ENCODE assay signal across 12 cellular contexts in genomic region chr1:186819140-186819539, GRCh38. TPM values are rescaled to one million over a fixed set of nuclear protein-coding genes. Genes with fewer than 3 reads are reported as not detected.
DNase-seq lines count a peak whose midpoint lies in the region; ATAC-seq and TF ChIP-seq lines count a peak whose summit lies in the region.
"Had no signal": no experiment of that assay in that cellular context is flagged by ENCODE, and none has a peak within 500 bp of the region (broad histone marks: within the 10 kb centered on the region; RNA-seq: fewer than 3 reads in every experiment).

No MANE protein-coding gene starts in this region.

- H3K36me3 ChIP-seq in suprapubic skin (no peaks in the 10 kb centered on the region), thyroid gland (no peaks in the 10 kb centered on the region)

- ATAC-seq in GM19467 (IDR thresholded peaks at IDR 0.05; ENCODE audit: unreplicated experiment), result peak; percentile 51
- peak; percentile 51 for ATAC-seq in HG03108 (IDR thresholded peaks at IDR 0.05; ENCODE audit: unreplicated experiment)

- TF ChIP-seq POLR2A in suprapubic skin (IDR thresholded peaks at IDR 0.05) (no peak), thyroid gland (IDR thresholded peaks at IDR 0.05) (no peak)

- H3K4me1 ChIP-seq in suprapubic skin (no peaks in the 10 kb centered on the region), thyroid gland (no peaks in the 10 kb centered on the region)

- no peak for TF ChIP-seq EP300 in suprapubic skin (IDR thresholded peaks at IDR 0.05)

- H3K9me3 ChIP-seq in AG04450 (ENCODE audit: control insufficient read depth, insufficient read depth, low read length), result no peaks in the 10 kb centered on the region
- H3K9me3 ChIP-seq in suprapubic skin, result no peaks in the 10 kb centered on the region
- H3K9me3 ChIP-seq in thyroid gland, result no peaks in the 10 kb centered on the region

- no peaks in the 10 kb centered on the region for H3K27me3 ChIP-seq in AG04450 (ENCODE audit: control insufficient read depth, insufficient read depth, low read length)
- no peaks in the 10 kb centered on the region for H3K27me3 ChIP-seq in suprapubic skin
- H3K27me3 ChIP-seq in thyroid gland, result no peaks in the 10 kb centered on the region

- WGBS in suprapubic skin, result 74% methylated on average over 3 of the region's 3 CpGs
- WGBS in thyroid gland, 2 donors, result 78 to 84% methylated on average over 3 of the region's 3 CpGs

- intact Hi-C loops in thyroid gland (cut with DNase I), result no loop called here
- intact Hi-C loops in activated T-helper 1 cell treated with anti-CD3 and anti-CD28 coated beads, Interleukin-12 subunit alpha, Interleukin-12 subunit beta, Interleukin-2, Interleukin-4 antibody, amounts not matched to agents 30 ng/mL and 10 ng/mL and 1 ng/mL, durations not matched to agents 14 hours and 24 hours and 36 hours (cut with micrococcal nuclease), result no loop called here

- peaks cover 5% of the 10 kb centered on the region for H3K27me3 Mint-ChIP-seq in activated T-helper 1 cell treated with anti-CD3 and anti-CD28 coated beads, Interleukin-12 subunit alpha, Interleukin-12 subunit beta, Interleukin-2, Interleukin-4 antibody, amounts not matched to agents 30 ng/mL and 10 ng/mL and 1 ng/mL, durations not matched to agents 14 hours and 24 hours and 36 hours (ENCODE audit: insufficient read depth)
- H3K27me3 Mint-ChIP-seq: CD4-positive, CD25-positive, alpha-beta regulatory T cell had no signal

- CTCF ChIA-PET in AG04450 (lab: Charles Lee), result no interaction called here

- H3K9me3 Mint-ChIP-seq in activated T-helper 1 cell treated with anti-CD3 and anti-CD28 coated beads, Interleukin-12 subunit alpha, Interleukin-12 subunit beta, Interleukin-2, Interleukin-4 antibody, amounts not matched to agents 30 ng/mL and 10 ng/mL and 1 ng/mL, durations not matched to agents 14 hours and 24 hours and 36 hours, result no peaks in the 10 kb centered on the region
- H3K9me3 Mint-ChIP-seq: activated naive CD4-positive, alpha-beta T cell treated with anti-CD3 and anti-CD28 coated beads, Interleukin-2, amount 50 U/mL, for 24 hours; type B pancreatic cell had no signal

- no peak for TF ChIP-seq CTCF in AG04450 (IDR thresholded peaks at IDR 0.05; ENCODE audit: low read depth, low read length)
- no peak for TF ChIP-seq CTCF in suprapubic skin (IDR thresholded peaks at IDR 0.05)
- TF ChIP-seq CTCF in thyroid gland (IDR thresholded peaks at IDR 0.05), result no peak

- H3K4me3 Mint-ChIP-seq in activated T-helper 1 cell treated with anti-CD3 and anti-CD28 coated beads, Interleukin-12 subunit alpha, Interleukin-12 subunit beta, Interleukin-2, Interleukin-4 antibody, amounts not matched to agents 30 ng/mL and 10 ng/mL and 1 ng/mL, durations not matched to agents 14 hours and 24 hours and 36 hours, result no peak overlapping the region
- H3K4me3 Mint-ChIP-seq: activated naive CD4-positive, alpha-beta T cell treated with anti-CD3 and anti-CD28 coated beads, Interleukin-2, amount 50 U/mL, for 24 hours; CD4-positive, CD25-positive, alpha-beta regulatory T cell; type B pancreatic cell had no signal

- H3K36me3 Mint-ChIP-seq in activated T-helper 1 cell treated with anti-CD3 and anti-CD28 coated beads, Interleukin-12 subunit alpha, Interleukin-12 subunit beta, Interleukin-2, Interleukin-4 antibody, amounts not matched to agents 30 ng/mL and 10 ng/mL and 1 ng/mL, durations not matched to agents 14 hours and 24 hours and 36 hours (ENCODE audit: low read depth), result no peaks in the 10 kb centered on the region
- H3K36me3 Mint-ChIP-seq: activated naive CD4-positive, alpha-beta T cell treated with anti-CD3 and anti-CD28 coated beads, Interleukin-2, amount 50 U/mL, for 24 hours; CD4-positive, CD25-positive, alpha-beta regulatory T cell; type B pancreatic cell had no signal

- no peak overlapping the region for H3K4me3 ChIP-seq in AG04450 (ENCODE audit: low read depth, low read length)
- no peak overlapping the region for H3K4me3 ChIP-seq in suprapubic skin
- H3K4me3 ChIP-seq in thyroid gland (replicated peaks in 1 of 3), result no peak overlapping the region
- H3K4me3 ChIP-seq: skin epidermis had no signal

- H3K4me1 Mint-ChIP-seq in activated T-helper 1 cell treated with anti-CD3 and anti-CD28 coated beads, Interleukin-12 subunit alpha, Interleukin-12 subunit beta, Interleukin-2, Interleukin-4 antibody, amounts not matched to agents 30 ng/mL and 10 ng/mL and 1 ng/mL, durations not matched to agents 14 hours and 24 hours and 36 hours (ENCODE audit: low read depth), result no peaks in the 10 kb centered on the region
- H3K4me1 Mint-ChIP-seq: activated naive CD4-positive, alpha-beta T cell treated with anti-CD3 and anti-CD28 coated beads, Interleukin-2, amount 50 U/mL, for 24 hours; CD4-positive, CD25-positive, alpha-beta regulatory T cell had no signal

- H3K27ac Mint-ChIP-seq in activated T-helper 1 cell treated with anti-CD3 and anti-CD28 coated beads, Interleukin-12 subunit alpha, Interleukin-12 subunit beta, Interleukin-2, Interleukin-4 antibody, amounts not matched to agents 30 ng/mL and 10 ng/mL and 1 ng/mL, durations not matched to agents 14 hours and 24 hours and 36 hours, result no peak overlapping the region
- H3K27ac Mint-ChIP-seq: activated naive CD4-positive, alpha-beta T cell treated with anti-CD3 and anti-CD28 coated beads, Interleukin-2, amount 50 U/mL, for 24 hours; CD4-positive, CD25-positive, alpha-beta regulatory T cell; type B pancreatic cell had no signal

- DNase-seq in AG04450 (ENCODE audit: low read depth, low spot score), result peak; percentile 45
- DNase-seq in amniotic epithelial cell (ENCODE audit: low read depth), result peak; percentile 78
- DNase-seq in stimulated activated CD4-positive, alpha-beta T cell treated with anti-CD3 and anti-CD28 coated beads, Interleukin-2, amount 100 ng/mL, for 24 hours, result no peak
- DNase-seq in suprapubic skin (ENCODE audit: low spot score in 2 of 2), result no peak
- DNase-seq in thyroid gland, result no peak
- DNase-seq in activated T-helper 1 cell treated with anti-CD3 and anti-CD28 coated beads, Interleukin-12 subunit alpha, Interleukin-12 subunit beta, Interleukin-2, Interleukin-4 antibody, amounts not matched to agents 30 ng/mL and 10 ng/mL and 1 ng/mL, durations not matched to agents 14 hours and 24 hours and 36 hours (ENCODE audit: low spot score), result no peak
- DNase-seq: CD4-positive, CD25-positive, alpha-beta regulatory T cell had no signal

- POLR2A ChIA-PET in AG04450 (lab: Yijun Ruan, JAX), result no interaction called here

- H3K27ac ChIP-seq in AG04450 (ENCODE audit: low read depth, low read length), result peak overlapping the region; percentile 12
- H3K27ac ChIP-seq in suprapubic skin, result no peak overlapping the region
- H3K27ac ChIP-seq in thyroid gland, result no peak overlapping the region

RNA-seq across cellular contexts. Expression of gene PLA2G4A, which starts 9.6 kb away (rescaled TPM):
- 3.9 and 5.5 TPM in 2 replicates for polyA plus RNA-seq in AG04450 (2011; rRNA removed)
- 1.8 and 3.5 TPM in 2 replicates for polyA minus RNA-seq in AG04450 (2011; rRNA and poly(A)+ RNA removed)
- 10 to 100 TPM; 11.0 to 13.8 (median 11.6) TPM for total RNA-seq in suprapubic skin
- total RNA-seq in thyroid gland, result 1 to 10 TPM; 3.4 to 6.4 (median 5.2) TPM
- 0.20 and 0.21 TPM in 2 replicates for total RNA-seq in activated T-helper 1 cell treated with anti-CD3 and anti-CD28 coated beads, Interleukin-12 subunit alpha, Interleukin-12 subunit beta, Interleukin-2, Interleukin-4 antibody, amounts not matched to agents 30 ng/mL and 10 ng/mL and 1 ng/mL, durations not matched to agents 14 hours and 24 hours and 36 hours
- total RNA-seq: CD4-positive, CD25-positive, alpha-beta regulatory T cell had no signal
- polyA plus RNA-seq: CD4-positive, CD25-positive, alpha-beta regulatory T cell had no signal

Comparison
In these comparisons a context has a peak if more than half of its experiments do, and no peak if none do; other contexts are left out.
1. DNase-seq: peak in AG04450 (single experiment) and amniotic epithelial cell (single experiment); none in stimulated activated CD4-positive, alpha-beta T cell treated with anti-CD3 and anti-CD28 coated beads, Interleukin-2, amount 100 ng/mL, for 24 hours (0 of 2), suprapubic skin (0 of 2), thyroid gland (0 of 2) and activated T-helper 1 cell treated with anti-CD3 and anti-CD28 coated beads, Interleukin-12 subunit alpha, Interleukin-12 subunit beta, Interleukin-2, Interleukin-4 antibody, amounts not matched to agents 30 ng/mL and 10 ng/mL and 1 ng/mL, durations not matched to agents 14 hours and 24 hours and 36 hours (single experiment).